In the genomic region with DNA sequence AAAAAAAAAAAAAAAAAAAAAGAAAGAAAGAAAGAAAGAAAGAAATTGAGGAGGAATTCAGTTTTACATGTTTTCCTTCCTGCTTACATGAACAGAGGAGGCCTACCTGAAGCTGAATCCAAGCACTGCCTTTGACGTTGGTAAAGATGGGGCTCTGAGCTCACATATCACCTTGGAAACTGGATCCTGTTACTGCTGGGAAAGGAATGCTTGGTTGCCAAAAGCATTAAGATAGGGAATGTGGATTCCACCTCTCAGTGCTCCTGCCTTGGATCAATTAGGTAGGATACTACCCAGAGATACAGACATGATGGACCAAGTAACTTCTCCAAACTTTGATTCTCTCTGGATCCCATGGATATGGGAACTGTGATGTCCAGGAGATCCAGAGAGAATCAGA, we compare ENCODE assay signal across 24 cellular contexts. TPM values are rescaled to one million over a fixed set of nuclear protein-coding genes. Genes with fewer than 3 reads are reported as not detected.
A peak's percentile ranks its signal among the peaks of the same experiment; 100 is the strongest.
DNase-seq lines count a peak whose midpoint lies in the region; ATAC-seq, FAIRE-seq and TF ChIP-seq lines count a peak whose summit lies in the region.
"Had no signal": no experiment of that assay in that cellular context is flagged by ENCODE, and none has a peak within 500 bp of the region (broad histone marks: within the 10 kb centered on the region; RNA-seq: fewer than 3 reads in every experiment).

No MANE protein-coding gene starts in this region.

- no peak overlapping the region for H3K4ac ChIP-seq in H1 (replicated peaks; ENCODE audit: insufficient read length, low read depth, low read length)

- no peak for TF ChIP-seq POLR2A in H1 (IDR thresholded peaks at IDR 0.05; ENCODE audit: control extremely low read depth in 1 of 2, low read depth in 2 of 2, low read length in 2 of 2)

- no peaks in the 10 kb centered on the region for H3K27me3 Mint-ChIP-seq in GM23338 (ENCODE audit: insufficient read depth, low read depth, poor library complexity)
- H3K27me3 Mint-ChIP-seq: CD4-positive, alpha-beta T cell; IgD-negative memory B cell had no signal

- POLR2A ChIA-PET in H1 (lab: Charles Lee; ENCODE audit: partially characterized antibody): no interaction called here

- H3K4me2 ChIP-seq in GM23338: no peak overlapping the region
- no peak overlapping the region for H3K4me2 ChIP-seq in H1 (ENCODE audit: insufficient read depth in 1 of 2, low read depth in 2 of 2, low read length in 2 of 2)
- H3K4me2 ChIP-seq: A549 had no signal

- ATAC-seq in GM23338: no peak
- ATAC-seq in sciatic nerve: peak; percentile 20
- ATAC-seq: A549 had no signal

- H3K79me1 ChIP-seq in H1 (ENCODE audit: low read depth, low read length): no peaks in the 10 kb centered on the region

- no peak overlapping the region for H2BK5ac ChIP-seq in H1 (ENCODE audit: low read depth, low read length)

- no peak overlapping the region for H2BK120ac ChIP-seq in H1 (replicated peaks; ENCODE audit: low read depth, low read length)

- no peaks in the 10 kb centered on the region for H3K79me2 ChIP-seq in GM23338 (replicated peaks; ENCODE audit: insufficient read depth)
- no peaks in the 10 kb centered on the region for H3K79me2 ChIP-seq in H1 (ENCODE audit: control insufficient read depth in 1 of 2, insufficient read depth in 2 of 2, low read length in 2 of 2)

- peak; percentile 63 for FAIRE-seq in H1 (lab: Jason Lieb, UNC)
- FAIRE-seq: A549, D721Med, GM12892, GM18507, HTR-8/SVneo had no signal

- no peak overlapping the region for H3K23ac ChIP-seq in H1 (ENCODE audit: insufficient read length)

- H4K20me1 ChIP-seq in GM23338 (replicated peaks; ENCODE audit: insufficient read depth) (no peaks in the 10 kb centered on the region), H1 (replicated peaks in 1 of 2; ENCODE audit: control insufficient read depth in 1 of 2, insufficient read depth in 2 of 2, low read length in 2 of 2) (no peaks in the 10 kb centered on the region)

- peaks cover 5% of the 10 kb centered on the region; the same call in 2 of the 3 replicates for H3K4me1 Mint-ChIP-seq in GM23338
- H3K4me1 Mint-ChIP-seq: IgD-negative memory B cell had no signal

- no peak overlapping the region for H2BK20ac ChIP-seq in H1 (ENCODE audit: low read length)

- no peaks in the 10 kb centered on the region for H3K23me2 ChIP-seq in H1 (ENCODE audit: low read depth, low read length)

- no peak overlapping the region for H2AK5ac ChIP-seq in H1 (ENCODE audit: low read depth, low read length)

- no peaks in the 10 kb centered on the region for H3F3A ChIP-seq in GM23338 (replicated peaks; ENCODE audit: low read depth)

- intact Hi-C loops in sciatic nerve (cut with DNase I): no loop called here

- H2AFZ ChIP-seq in GM23338: no peak overlapping the region
- no peak overlapping the region for H2AFZ ChIP-seq in H1 (ENCODE audit: low read length)

- no peak for TF ChIP-seq CTCF in GM23338 (conservative IDR thresholded peaks at IDR 0.05; ENCODE audit: low read depth in 2 of 2)
- TF ChIP-seq CTCF in H1 (IDR thresholded peaks at IDR 0.05; ENCODE audit: control extremely low read depth in 1 of 3, insufficient read depth in 1 of 3, low read depth in 1 of 3, low read length in 3 of 3): no peak

- H3K9ac ChIP-seq in H1 (replicated peaks in 1 of 4; ENCODE audit: extremely low read depth in 1 of 4, low read depth in 3 of 4, low read length in 3 of 4): no peak overlapping the region

- no peak overlapping the region for H3K18ac ChIP-seq in H1 (ENCODE audit: extremely low read depth, low read length)

- H3K4me1 ChIP-seq in GM23338 (ENCODE audit: insufficient read depth) (no peaks in the 10 kb centered on the region), H1 (replicated peaks in 1 of 4; ENCODE audit: control insufficient read depth in 3 of 4, insufficient read depth in 4 of 4, low read length in 3 of 4) (no peaks in the 10 kb centered on the region)
- H3K4me1 ChIP-seq: A549, Caco-2 had no signal

- no peak overlapping the region for H3K14ac ChIP-seq in H1 (ENCODE audit: insufficient read length)

- H3K27me3 ChIP-seq in GM23338 (ENCODE audit: insufficient read depth) (no peaks in the 10 kb centered on the region), H1 (replicated peaks in 1 of 4; ENCODE audit: control insufficient read depth in 3 of 4, extremely low read depth in 1 of 4, insufficient read depth in 3 of 4, low read length in 3 of 4) (no peaks in the 10 kb centered on the region)

- CTCF ChIA-PET in H1 (lab: Charles Lee; ENCODE audit: partially characterized antibody): no interaction called here

- no peaks in the 10 kb centered on the region for H3K9me2 ChIP-seq in GM23338 (ENCODE audit: insufficient read depth)

- TF ChIP-seq RAD21 in H1 (IDR thresholded peaks at IDR 0.05 in 1 of 2, conservative IDR thresholded peaks at IDR 0.05 in 1 of 2; ENCODE audit: low read depth in 2 of 2, low read length in 2 of 2): no peak

- no peak overlapping the region for H4K91ac ChIP-seq in H1 (replicated peaks; ENCODE audit: insufficient read length, low read length)

- no peak overlapping the region for H4K8ac ChIP-seq in H1 (ENCODE audit: extremely low read depth, insufficient read depth, low read length)

- no peak for TF ChIP-seq EP300 in H1 (IDR thresholded peaks at IDR 0.05; ENCODE audit: borderline replicate concordance in 1 of 2, low read depth in 2 of 2, low read length in 2 of 2)

- no peak overlapping the region for H3K56ac ChIP-seq in H1 (replicated peaks; ENCODE audit: insufficient read length, low read depth, low read length)

- peak; percentile 10 for DNase-seq in GM23338 (ENCODE audit: low spot score)
- no peak for DNase-seq in H1 (ENCODE audit: low read depth in 1 of 2, low spot score in 2 of 2)
- DNase-seq in iPS-NIHi7 (ENCODE audit: extremely low spot score): peak; percentile 23
- no peak for DNase-seq in sciatic nerve (ENCODE audit: low spot score)
- DNase-seq in NCI-H2227 (lab: John Stamatoyannopoulos, UW; ENCODE audit: unreplicated experiment): no peak
- no peak for DNase-seq in NCI-H2196 treated with DMSO at 0.1 percent for 48 hours (lab: John Stamatoyannopoulos, UW; ENCODE audit: unreplicated experiment)
- no peak for DNase-seq in occipital lobe (lab: John Stamatoyannopoulos, UW)
- DNase-seq: AML-193; Caco-2; CD4-positive, alpha-beta T cell; DMS153; DMS79; GDM1; GOT3; H9; KBM-7 had no signal

- no peak overlapping the region for H3K27ac Mint-ChIP-seq in GM23338
- H3K27ac Mint-ChIP-seq: CD4-positive, alpha-beta T cell; H9 had no signal

- H3K36me3 Mint-ChIP-seq in GM23338 (ENCODE audit: low read depth): no peaks in the 10 kb centered on the region
- H3K36me3 Mint-ChIP-seq: IgD-negative memory B cell had no signal

- H3K27ac ChIP-seq in GM23338 (ENCODE audit: low read depth): no peak overlapping the region
- no peak overlapping the region for H3K27ac ChIP-seq in H1 (ENCODE audit: low read depth, low read length)
- H3K27ac ChIP-seq: 22Rv1, A549, C4-2B had no signal

- WGBS in H1 (ENCODE audit: extremely low coverage in 1 of 2, insufficient coverage in 1 of 2, insufficient read length in 1 of 2, insufficient replicate concordance in 2 of 2, low coverage in 1 of 2, low lambda C conversion rate in 2 of 2, missing lambda C conversion rate in 1 of 2), 2 experiments: no CpG with 5 or more reads among the region's 1 CpG

- H3K36me3 ChIP-seq in GM23338 (ENCODE audit: insufficient read depth) (no peaks in the 10 kb centered on the region), H1 (ENCODE audit: control insufficient read depth in 2 of 4, insufficient read depth in 4 of 4, low read length in 3 of 4) (no peaks in the 10 kb centered on the region)

- H2BK12ac ChIP-seq in H1 (ENCODE audit: low read depth, low read length): no peak overlapping the region

- no peaks in the 10 kb centered on the region; the same call in 2 of the 3 replicates for H3K9me3 Mint-ChIP-seq in GM23338
- H3K9me3 Mint-ChIP-seq: CD4-positive, alpha-beta T cell; H9; IgD-negative memory B cell had no signal

- H3K4me3 ChIP-seq in GM23338: no peak overlapping the region
- H3K4me3 ChIP-seq in H1 (ENCODE audit: extremely low read depth in 1 of 4, insufficient read depth in 2 of 4, low read depth in 3 of 4, low read length in 4 of 4): no peak overlapping the region
- H3K4me3 ChIP-seq: A549 had no signal

- no peak overlapping the region for H3K4me3 Mint-ChIP-seq in GM23338
- H3K4me3 Mint-ChIP-seq: CD4-positive, alpha-beta T cell; H9; IgD-negative memory B cell had no signal

- no peaks in the 10 kb centered on the region for H3K9me3 ChIP-seq in H1 (ENCODE audit: insufficient read depth in 2 of 2, low read depth in 1 of 2, low read length in 1 of 2)
- H3K9me3 ChIP-seq: A549, Caco-2 had no signal

- H2BK15ac ChIP-seq in H1 (ENCODE audit: low read length): no peak overlapping the region

- H4K5ac ChIP-seq in H1 (ENCODE audit: insufficient read length, low read depth, low read length): no peak overlapping the region

TF ChIP-seq in H1, 55 proteins besides CTCF, POLR2A, EP300 and RAD21 (continues in another document):
- TF ChIP-seq, protein P1, sequence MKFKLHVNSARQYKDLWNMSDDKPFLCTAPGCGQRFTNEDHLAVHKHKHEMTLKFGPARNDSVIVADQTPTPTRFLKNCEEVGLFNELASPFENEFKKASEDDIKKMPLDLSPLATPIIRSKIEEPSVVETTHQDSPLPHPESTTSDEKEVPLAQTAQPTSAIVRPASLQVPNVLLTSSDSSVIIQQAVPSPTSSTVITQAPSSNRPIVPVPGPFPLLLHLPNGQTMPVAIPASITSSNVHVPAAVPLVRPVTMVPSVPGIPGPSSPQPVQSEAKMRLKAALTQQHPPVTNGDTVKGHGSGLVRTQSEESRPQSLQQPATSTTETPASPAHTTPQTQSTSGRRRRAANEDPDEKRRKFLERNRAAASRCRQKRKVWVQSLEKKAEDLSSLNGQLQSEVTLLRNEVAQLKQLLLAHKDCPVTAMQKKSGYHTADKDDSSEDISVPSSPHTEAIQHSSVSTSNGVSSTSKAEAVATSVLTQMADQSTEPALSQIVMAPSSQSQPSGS (IDR thresholded peaks at IDR 0.05; ENCODE audit: low read length): no peak
- TF ChIP-seq SP4 (IDR thresholded peaks at IDR 0.05; ENCODE audit: low read length): no peak
- no peak for TF ChIP-seq KDM4A (IDR thresholded peaks at IDR 0.05; ENCODE audit: low read depth, low read length, severe bottlenecking)
- no peak for TF ChIP-seq BACH1 (IDR thresholded peaks at IDR 0.05; ENCODE audit: low read length)
- no peak for TF ChIP-seq EGR1 (IDR thresholded peaks at IDR 0.05; ENCODE audit: borderline replicate concordance, low read depth, low read length)

RNA-seq across cellular contexts. Expression of a gene that starts 50.6 kb away (rescaled TPM):
- total RNA-seq in GM23338 (2014; rRNA removed; shearing (Covaris generic)): 5.6 and 8.2 TPM in 2 replicates
- polyA plus RNA-seq in GM23338 (2016; fragmentation: Nextera tagmentation; extraction: Ambion mirVana) (1.8 and 2.1 TPM in 2 replicates), H1 (2011; rRNA removed) (2.2 and 2.5 TPM in 2 replicates)
- 6.6 and 6.7 TPM in 2 replicates for total RNA-seq in H1 (2021; fragmentation: NEBNext Ultra II Directional; extraction: Animal tissue kit (Norgen Biotek cat#: 25700))
- polyA plus RNA-seq in H1 (2011; cell fraction: cytosol; rRNA removed): 2.2 TPM
- polyA plus RNA-seq in H1 (2011; cell fraction: nucleus; rRNA removed): 6.0 TPM
- polyA plus RNA-seq in H1 (2012, experiment 1 of 2): 3.0 to 4.1 TPM (median 3.2 TPM) in 4 replicates
- 0.14 TPM for polyA plus RNA-seq in H1 (2012, experiment 2 of 2)
- 3.2 TPM for polyA plus RNA-seq in H1 (2013, experiment 1 of 2)
- 2.9 TPM for polyA plus RNA-seq in H1 (2013, experiment 2 of 2)
- 4.2 and 6.0 TPM in 2 replicates for polyA minus RNA-seq in H1 (2011; rRNA and poly(A)+ RNA removed)
- 3.5 TPM for polyA minus RNA-seq in H1 (2011; cell fraction: cytosol; rRNA and poly(A)+ RNA removed)
- 5.9 TPM for polyA minus RNA-seq in H1 (2011; cell fraction: nucleus; rRNA and poly(A)+ RNA removed)
- total RNA-seq in sciatic nerve (20.2 TPM), occipital lobe (3.3 TPM)
- polyA plus RNA-seq: IgD-negative memory B cell had no signal

Comparison
In these comparisons a context has a peak if more than half of its experiments do, and no peak if none do; other contexts are left out.
1. DNase-seq: peak in GM23338 (single experiment) and iPS-NIHi7 (single experiment); none in H1 (0 of 2), sciatic nerve (single experiment), NCI-H2227 (single experiment), NCI-H2196 treated with DMSO at 0.1 percent for 48 hours (single experiment) and occipital lobe (single experiment).